1 cellular context compared by ENCODE assay signal in the genomic region with DNA sequence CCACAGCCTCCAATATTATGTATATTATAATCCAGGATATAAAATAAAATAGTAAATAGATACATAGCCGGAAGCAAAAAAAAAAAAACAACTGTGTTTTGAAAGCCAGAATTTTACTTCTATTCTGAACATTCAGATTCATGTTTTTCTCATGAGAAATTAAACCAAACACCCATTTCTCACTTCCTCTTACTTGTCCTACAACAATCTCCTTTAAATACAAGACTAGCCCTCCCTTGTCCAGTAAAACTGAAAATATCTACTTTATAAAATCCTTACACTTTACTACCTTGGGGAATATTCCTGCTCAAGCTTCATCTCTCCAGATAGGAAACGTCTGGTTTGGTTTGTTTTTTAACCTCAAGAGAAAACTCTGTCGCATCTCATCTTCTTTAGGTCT.
TF ChIP-seq lines count a peak whose summit lies in the region.

No MANE protein-coding gene starts in this region.

TF ChIP-seq in GM12878, 131 proteins besides CTCF, POLR2A, EP300 and RAD21 (continued from another document):
- peak; percentile 80; the same call in 1 of the 2 replicates for TF ChIP-seq SPI1 (IDR thresholded peaks at IDR 0.05; ENCODE audit: borderline replicate concordance, insufficient read depth, low read depth, low read length)
